Comparison of ENCODE assay signal across 12 cellular contexts in the genomic region with DNA sequence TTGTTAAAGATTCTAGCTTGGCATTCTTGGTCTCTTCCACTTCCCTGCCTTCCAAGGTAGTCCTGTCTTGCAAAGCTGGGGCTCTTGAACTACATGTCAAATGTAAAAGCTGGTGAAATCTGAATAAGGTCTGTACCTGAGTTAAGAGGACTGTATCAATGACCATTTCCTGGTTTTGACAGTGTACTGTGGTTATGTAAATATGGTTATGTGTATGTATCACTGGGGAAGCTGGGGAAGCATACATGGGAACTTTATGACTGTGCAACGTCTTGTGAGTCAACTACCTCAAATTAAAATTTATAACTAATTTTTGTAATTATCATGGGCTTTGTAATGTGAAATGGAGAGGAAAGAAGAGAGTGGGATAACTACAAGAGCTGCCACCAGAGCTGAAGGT.
DNase-seq lines count a peak whose midpoint lies in the region; ATAC-seq lines count a peak whose summit lies in the region.
"Had no signal": no experiment of that assay in that cellular context is flagged by ENCODE, and none has a peak within 500 bp of the region (broad histone marks: within the 10 kb centered on the region; RNA-seq: fewer than 3 reads in every experiment).

No MANE protein-coding gene starts in this region.

- H3K27me3 Mint-ChIP-seq in activated T-helper 17 cell treated with anti-CD3 and anti-CD28 coated beads, Interleukin-2, amount 50 U/mL, for 72 hours, result peaks cover 7% of the 10 kb centered on the region
- peaks cover 6 to 9% of the 10 kb centered on the region in 2 donors for H3K27me3 Mint-ChIP-seq in T-cell

- CTCF ChIA-PET in T-cell (lab: Charles Lee), result no interaction called here

- no peaks in the 10 kb centered on the region for H3K4me1 Mint-ChIP-seq in activated T-helper 17 cell treated with anti-CD3 and anti-CD28 coated beads, Interleukin-2, amount 50 U/mL, for 72 hours
- H3K4me1 Mint-ChIP-seq in T-cell, result no peaks in the 10 kb centered on the region

- H3K4me3 Mint-ChIP-seq in activated T-helper 17 cell treated with anti-CD3 and anti-CD28 coated beads, Interleukin-2, amount 50 U/mL, for 72 hours, result no peak overlapping the region
- H3K4me3 Mint-ChIP-seq in T-cell, result no peak overlapping the region

- POLR2A ChIA-PET in T-cell (lab: Charles Lee), result no interaction called here

- no peak overlapping the region for H3K27ac Mint-ChIP-seq in activated T-helper 17 cell treated with anti-CD3 and anti-CD28 coated beads, Interleukin-2, amount 50 U/mL, for 72 hours
- no peak overlapping the region for H3K27ac Mint-ChIP-seq in T-cell
- H3K27ac Mint-ChIP-seq: activated T-helper 2 cell treated with anti-CD3 and anti-CD28 coated beads, Interferon-gamma antibody, Interleukin-2, Interleukin-4, amounts not matched to agents 10 μg/mL and 5 μg/mL and 100 μg/mL, durations not matched to agents 14 hours and 24 hours and 36 hours had no signal

- ATAC-seq in GM18868 (IDR thresholded peaks at IDR 0.05; ENCODE audit: unreplicated experiment) (peak; percentile 87), GM21515 (IDR thresholded peaks at IDR 0.05; ENCODE audit: unreplicated experiment) (peak; percentile 88), HG03039 (IDR thresholded peaks at IDR 0.05; ENCODE audit: unreplicated experiment) (peak; percentile 99), T-cell (replicated peaks in 1 of 4) (no peak)
- ATAC-seq in activated T-helper 17 cell treated with anti-CD3 and anti-CD28 coated beads, Interleukin-2, amount 50 U/mL, for 72 hours (replicated peaks), result peak; percentile 63
- ATAC-seq in activated CD4-positive, CD25-positive, alpha-beta regulatory T cell treated with anti-CD3 and anti-CD28 coated beads, Interleukin-2, amount 50 U/mL, for 24 hours, result no peak

- H3K9me3 Mint-ChIP-seq in activated T-helper 17 cell treated with anti-CD3 and anti-CD28 coated beads, Interleukin-2, amount 50 U/mL, for 72 hours, result no peaks in the 10 kb centered on the region
- no peaks in the 10 kb centered on the region for H3K9me3 Mint-ChIP-seq in T-cell
- H3K9me3 Mint-ChIP-seq: activated T-helper 2 cell treated with anti-CD3 and anti-CD28 coated beads, Interferon-gamma antibody, Interleukin-2, Interleukin-4, amounts not matched to agents 10 μg/mL and 5 μg/mL and 100 μg/mL, durations not matched to agents 14 hours and 24 hours and 36 hours had no signal

- DNase-seq in T-cell (no peak), activated gamma-delta T cell treated with Interleukin-2 at 50 U/mL for 16 hours (no peak)
- DNase-seq in stimulated activated naive CD4-positive, alpha-beta T cell treated with Interleukin-2 at 50 U/mL for 16 hours (lab: John Stamatoyannopoulos, UW), result no peak
- DNase-seq: NCI-H524 treated with DMSO at 0.1 percent for 48 hours, SHP77 treated with DMSO at 0.1 percent for 48 hours, tibial artery had no signal

- no peaks in the 10 kb centered on the region for H3K36me3 Mint-ChIP-seq in activated T-helper 17 cell treated with anti-CD3 and anti-CD28 coated beads, Interleukin-2, amount 50 U/mL, for 72 hours (ENCODE audit: low read depth)
- H3K36me3 Mint-ChIP-seq in T-cell, result no peaks in the 10 kb centered on the region

Comparison
In these comparisons a context has a peak if more than half of its experiments do, and no peak if none do; other contexts are left out.
1. ATAC-seq: peak in GM18868 (single experiment), GM21515 (single experiment), HG03039 (single experiment) and activated T-helper 17 cell treated with anti-CD3 and anti-CD28 coated beads, Interleukin-2, amount 50 U/mL, for 72 hours (single experiment); none in T-cell (0 of 4) and activated CD4-positive, CD25-positive, alpha-beta regulatory T cell treated with anti-CD3 and anti-CD28 coated beads, Interleukin-2, amount 50 U/mL, for 24 hours (0 of 2).